Comparison of ENCODE assay signal across 11 cellular contexts in genomic region chr14:23629204-23629603, GRCh38. TPM values are rescaled to one million over a fixed set of nuclear protein-coding genes. Genes with fewer than 3 reads are reported as not detected.
"Had no signal": no experiment of that assay in that cellular context is flagged by ENCODE, and none has a peak within 500 bp of the region (broad histone marks: within the 10 kb centered on the region; RNA-seq: fewer than 3 reads in every experiment).

No MANE protein-coding gene starts in this region.

- DNase-seq: GM23248, GOT3, H7, KBM-7 had no signal

- H3K4me1 ChIP-seq: HAP-1 had no signal

- H3K9ac ChIP-seq: GM23248 had no signal

- H3K27ac ChIP-seq: GM23248 had no signal

- FAIRE-seq: HTR-8/SVneo had no signal

- H2AFZ ChIP-seq: GM23248 had no signal

- H3K36me3 ChIP-seq: HAP-1 had no signal

- H3K4me3 ChIP-seq: GM23248, HAP-1 had no signal

- ATAC-seq: HCT116 had no signal

RNA-seq across cellular contexts. Expression of gene DHRS2, which starts 7.0 kb away (rescaled TPM):
- total RNA-seq: GM23248 had no signal
- polyA plus RNA-seq: GM23248, IgD-negative memory B cell had no signal

RNA-seq across cellular contexts. Expression of gene JPH4, which starts 50.6 kb away (rescaled TPM):
- total RNA-seq: GM23248, H4, HFFc6, HT-29 had no signal
- polyA plus RNA-seq: GM23248 had no signal
